In the genomic region with DNA sequence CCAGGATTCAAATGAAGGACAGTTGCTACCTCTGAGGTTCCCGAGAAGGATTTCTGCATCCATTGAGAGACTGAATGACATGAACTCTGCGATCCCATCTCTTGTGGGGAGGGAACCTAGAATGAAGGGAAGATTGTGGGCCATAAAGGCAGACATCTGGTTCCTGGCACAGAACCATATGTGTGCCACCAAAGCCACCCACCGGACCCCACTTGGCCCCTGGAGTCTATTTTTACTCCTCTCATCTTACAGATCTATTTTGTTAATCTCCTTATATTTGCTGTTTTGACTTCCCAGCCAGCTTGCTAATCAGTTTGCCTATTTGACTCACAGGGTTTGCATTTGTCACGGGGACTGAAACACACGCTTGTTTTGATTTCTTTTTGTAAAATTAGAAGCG, we compare ENCODE assay signal across 17 cellular contexts. TPM values are rescaled to one million over a fixed set of nuclear protein-coding genes. Genes with fewer than 3 reads are reported as not detected.
"Had no signal": no experiment of that assay in that cellular context is flagged by ENCODE, and none has a peak within 500 bp of the region (broad histone marks: within the 10 kb centered on the region; RNA-seq: fewer than 3 reads in every experiment).

No MANE protein-coding gene starts in this region.

- H3K4me1 Mint-ChIP-seq: activated naive CD8-positive, alpha-beta T cell treated with anti-CD3 and anti-CD28 coated beads, Interleukin-2, amount 10 ng/mL, durations not matched to agents 7 days and 5 days had no signal

- H3K4me3 Mint-ChIP-seq: activated naive CD8-positive, alpha-beta T cell treated with anti-CD3 and anti-CD28 coated beads, Interleukin-2, amount 10 ng/mL, durations not matched to agents 7 days and 5 days; naive B cell had no signal

- ATAC-seq: activated CD4-positive, CD25-positive, alpha-beta regulatory T cell treated with anti-CD3 and anti-CD28 coated beads, Interleukin-2, amount 50 U/mL, for 24 hours; esophagus mucosa; foreskin keratinocyte had no signal

- H3K9me3 ChIP-seq: left ventricle myocardium inferior, transverse colon had no signal

- H3K9me3 Mint-ChIP-seq: activated naive CD8-positive, alpha-beta T cell treated with anti-CD3 and anti-CD28 coated beads, Interleukin-2, amount 10 ng/mL, durations not matched to agents 7 days and 5 days had no signal

- H3K9ac ChIP-seq: parathyroid adenoma had no signal

- H3K27ac ChIP-seq: foreskin keratinocyte, parathyroid adenoma, transverse colon had no signal

- H3K36me3 Mint-ChIP-seq: activated naive CD8-positive, alpha-beta T cell treated with anti-CD3 and anti-CD28 coated beads, Interleukin-2, amount 10 ng/mL, durations not matched to agents 7 days and 5 days; naive B cell had no signal

- H3K4me1 ChIP-seq: parathyroid adenoma had no signal

- H3K36me3 ChIP-seq: transverse colon had no signal

- H3K27ac Mint-ChIP-seq: activated naive CD8-positive, alpha-beta T cell treated with anti-CD3 and anti-CD28 coated beads, Interleukin-2, amount 10 ng/mL, durations not matched to agents 7 days and 5 days; naive B cell had no signal

- DNase-seq: activated CD4-positive, alpha-beta T cell treated with anti-CD3 and anti-CD28 coated beads, Interleukin-2, amount 50 U/mL, for 1 hour; activated CD8-positive, alpha-beta memory T cell treated with anti-CD3 and anti-CD28 coated beads for 24 hours; activated naive CD4-positive, alpha-beta T cell; activated naive CD8-positive, alpha-beta T cell treated with anti-CD3 and anti-CD28 coated beads, Interleukin-2, amount 10 ng/mL, durations not matched to agents 7 days and 5 days; aorta; dorsolateral prefrontal cortex; foreskin keratinocyte; left ventricle myocardium inferior; naive B cell; stimulated activated CD4-positive, alpha-beta T cell treated with anti-CD3 and anti-CD28 coated beads, Interleukin-4, amount 100 ng/mL, for 1 hour; stimulated activated naive CD4-positive, alpha-beta T cell; transverse colon had no signal

- H3K4me3 ChIP-seq: dorsolateral prefrontal cortex, left ventricle myocardium inferior, transverse colon had no signal

RNA-seq across cellular contexts. Expression of a gene that starts 7.3 kb away (rescaled TPM):
- total RNA-seq: activated naive CD8-positive, alpha-beta T cell treated with anti-CD3 and anti-CD28 coated beads, Interleukin-2, amount 10 ng/mL, durations not matched to agents 7 days and 5 days; bronchial epithelial cell; foreskin keratinocyte; mononuclear cell had no signal
